7 cellular contexts compared by ENCODE assay signal in genomic region chr1:190752131-190752530, GRCh38.
"Had no signal": no experiment of that assay in that cellular context is flagged by ENCODE, and none has a peak within 500 bp of the region (broad histone marks: within the 10 kb centered on the region; RNA-seq: fewer than 3 reads in every experiment).

No MANE protein-coding gene starts in this region.

- ATAC-seq: GM23338 had no signal

- H3K4me2 ChIP-seq: GM23338 had no signal

- DNase-seq: H9, HCEC 1CT, KG1 had no signal

- H3K4me3 ChIP-seq: GM23338 had no signal

- FAIRE-seq: H1, H54 had no signal

- H3K27ac ChIP-seq: HL-60 had no signal

- H2AFZ ChIP-seq: GM23338 had no signal
